Comparison of ENCODE assay signal across 17 cellular contexts in the genomic region with DNA sequence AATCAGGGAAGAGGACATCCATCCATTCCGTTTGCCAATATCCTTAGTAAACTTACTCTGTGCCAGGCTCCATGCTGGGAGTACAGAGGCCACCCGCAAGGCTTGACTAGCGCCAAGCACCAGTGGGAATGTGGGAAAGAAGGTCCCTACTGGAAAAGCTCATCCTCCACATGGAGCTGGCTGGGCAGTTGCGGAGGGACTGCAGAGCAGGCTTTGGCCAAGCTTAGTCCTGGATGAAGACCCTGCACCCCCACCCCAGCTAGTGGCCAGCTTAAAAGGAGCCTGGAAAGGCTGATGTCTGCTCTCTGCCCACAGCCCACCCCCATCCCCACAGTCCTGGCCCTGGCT. TPM values are rescaled to one million over a fixed set of nuclear protein-coding genes. Genes with fewer than 3 reads are reported as not detected.
DNase-seq lines count a peak whose midpoint lies in the region; TF ChIP-seq lines count a peak whose summit lies in the region.
"Had no signal": no experiment of that assay in that cellular context is flagged by ENCODE, and none has a peak within 500 bp of the region (broad histone marks: within the 10 kb centered on the region; RNA-seq: fewer than 3 reads in every experiment).

No MANE protein-coding gene starts in this region.

- H3K27me3 Mint-ChIP-seq in neural progenitor cell (ENCODE audit: insufficient read depth, low read depth) = peaks cover 22% of the 10 kb centered on the region
- H3K27me3 Mint-ChIP-seq in activated naive CD4-positive, alpha-beta T cell treated with anti-CD3 and anti-CD28 coated beads, Interleukin-2, amount 10 ng/mL, durations not matched to agents 7 days and 5 days = peaks cover 36% of the 10 kb centered on the region
- H3K27me3 Mint-ChIP-seq: activated CD8-positive, alpha-beta T cell treated with anti-CD3 and anti-CD28 coated beads for 36 hours had no signal

- peak overlapping the region; percentile 65 for H3K4me2 ChIP-seq in neural progenitor cell

- H3K9me3 Mint-ChIP-seq in neural progenitor cell = no peaks in the 10 kb centered on the region
- H3K9me3 Mint-ChIP-seq in activated naive CD4-positive, alpha-beta T cell treated with anti-CD3 and anti-CD28 coated beads, Interleukin-2, amount 10 ng/mL, durations not matched to agents 7 days and 5 days = no peaks in the 10 kb centered on the region
- H3K9me3 Mint-ChIP-seq: activated CD8-positive, alpha-beta T cell treated with anti-CD3 and anti-CD28 coated beads for 36 hours; activated T-helper 2 cell treated with anti-CD3 and anti-CD28 coated beads, Interferon-gamma antibody, Interleukin-2, Interleukin-4, amounts not matched to agents 10 μg/mL and 5 μg/mL and 100 μg/mL, durations not matched to agents 14 hours and 24 hours and 36 hours; CD14-positive monocyte had no signal

- peaks cover 23% of the 10 kb centered on the region for H3F3A ChIP-seq in neural progenitor cell (ENCODE audit: low read depth)

- H3K36me3 ChIP-seq in neural progenitor cell (no peaks in the 10 kb centered on the region), uterus (no peaks in the 10 kb centered on the region)
- H3K36me3 ChIP-seq: upper lobe of right lung had no signal

- H3K4me3 Mint-ChIP-seq in neural progenitor cell = peak overlapping the region; percentile 59
- no peak overlapping the region for H3K4me3 Mint-ChIP-seq in activated naive CD4-positive, alpha-beta T cell treated with anti-CD3 and anti-CD28 coated beads, Interleukin-2, amount 10 ng/mL, durations not matched to agents 7 days and 5 days
- H3K4me3 Mint-ChIP-seq: activated CD8-positive, alpha-beta T cell treated with anti-CD3 and anti-CD28 coated beads for 36 hours; CD14-positive monocyte had no signal

- no peaks in the 10 kb centered on the region for H3K9me3 ChIP-seq in neural progenitor cell (ENCODE audit: low read depth)
- H3K9me3 ChIP-seq in uterus = no peaks in the 10 kb centered on the region
- H3K9me3 ChIP-seq: upper lobe of right lung had no signal

- intact Hi-C loops in uterus (cut with DNase I; ENCODE audit: low total_unique reads) = no loop called here

- peaks cover 31% of the 10 kb centered on the region for H3K27me3 ChIP-seq in neural progenitor cell
- no peaks in the 10 kb centered on the region for H3K27me3 ChIP-seq in uterus
- H3K27me3 ChIP-seq: upper lobe of right lung had no signal

- peaks cover 11% of the 10 kb centered on the region for H4K20me1 ChIP-seq in neural progenitor cell (ENCODE audit: low read depth)

- no peak overlapping the region for H3K9ac ChIP-seq in neural progenitor cell

- TF ChIP-seq POLR2A in uterus (IDR thresholded peaks at IDR 0.05) = no peak

- no peak overlapping the region for H2AFZ ChIP-seq in neural progenitor cell (replicated peaks)

- peak; percentile 52 for DNase-seq in Daoy (ENCODE audit: low read depth)
- DNase-seq in LHCN-M2 (ENCODE audit: low read depth) = peak; percentile 51
- DNase-seq in choroid plexus epithelial cell (ENCODE audit: low read depth) = peak; percentile 36
- no peak for DNase-seq in neural progenitor cell (ENCODE audit: low spot score)
- DNase-seq in activated naive CD4-positive, alpha-beta T cell treated with anti-CD3 and anti-CD28 coated beads, Interleukin-2, amount 10 ng/mL, durations not matched to agents 7 days and 5 days = no peak
- DNase-seq in uterus = no peak
- DNase-seq in HCEC 1CT = no peak
- no peak for DNase-seq in NCI-H2107 treated with DMSO at 0.1 percent for 48 hours (lab: John Stamatoyannopoulos, UW; ENCODE audit: unreplicated experiment)
- DNase-seq: activated CD8-positive, alpha-beta T cell treated with anti-CD3 and anti-CD28 coated beads for 36 hours; effector CD4-positive, alpha-beta T cell; NCI-H187 treated with DMSO at 0.1 percent for 48 hours; NK-92 treated with Interleukin-12 subunit alpha and Interleukin-12 subunit beta, amount 100 ng/mL, for 24 hours; stimulated activated CD4-positive, alpha-beta T cell treated with anti-CD3 and anti-CD28 coated beads, Interleukin-4, amount 100 ng/mL, for 1 hour; upper lobe of right lung had no signal

- H3K4me1 Mint-ChIP-seq in neural progenitor cell = peaks cover 66% of the 10 kb centered on the region
- no peaks in the 10 kb centered on the region for H3K4me1 Mint-ChIP-seq in activated naive CD4-positive, alpha-beta T cell treated with anti-CD3 and anti-CD28 coated beads, Interleukin-2, amount 10 ng/mL, durations not matched to agents 7 days and 5 days
- H3K4me1 Mint-ChIP-seq: CD14-positive monocyte had no signal

- H3K4me3 ChIP-seq in choroid plexus epithelial cell (ENCODE audit: low read depth, low read length) (no peak overlapping the region), neural progenitor cell (no peak overlapping the region), uterus (no peak overlapping the region)
- H3K4me3 ChIP-seq: K562, upper lobe of right lung had no signal

- no peak overlapping the region for H3K27ac Mint-ChIP-seq in neural progenitor cell
- H3K27ac Mint-ChIP-seq in activated naive CD4-positive, alpha-beta T cell treated with anti-CD3 and anti-CD28 coated beads, Interleukin-2, amount 10 ng/mL, durations not matched to agents 7 days and 5 days = no peak overlapping the region
- H3K27ac Mint-ChIP-seq: activated CD8-positive, alpha-beta T cell treated with anti-CD3 and anti-CD28 coated beads for 36 hours; activated T-helper 2 cell treated with anti-CD3 and anti-CD28 coated beads, Interferon-gamma antibody, Interleukin-2, Interleukin-4, amounts not matched to agents 10 μg/mL and 5 μg/mL and 100 μg/mL, durations not matched to agents 14 hours and 24 hours and 36 hours; CD14-positive monocyte had no signal

- no peaks in the 10 kb centered on the region for H3K36me3 Mint-ChIP-seq in neural progenitor cell
- no peaks in the 10 kb centered on the region for H3K36me3 Mint-ChIP-seq in activated naive CD4-positive, alpha-beta T cell treated with anti-CD3 and anti-CD28 coated beads, Interleukin-2, amount 10 ng/mL, durations not matched to agents 7 days and 5 days
- H3K36me3 Mint-ChIP-seq: CD14-positive monocyte had no signal

- TF ChIP-seq CTCF in choroid plexus epithelial cell (conservative IDR thresholded peaks at IDR 0.05; ENCODE audit: low read depth, low read length) = no peak
- no peak for TF ChIP-seq CTCF in neural progenitor cell (IDR thresholded peaks at IDR 0.05)
- TF ChIP-seq CTCF in uterus (IDR thresholded peaks at IDR 0.05) = no peak

- peaks cover 35% of the 10 kb centered on the region for H3K4me1 ChIP-seq in neural progenitor cell
- H3K4me1 ChIP-seq in uterus = peaks cover 0 to 3% of the 10 kb centered on the region in 2 donors

- CTCF ChIA-PET in activated naive CD4-positive, alpha-beta T cell treated with anti-CD3 and anti-CD28 coated beads, Interleukin-2, amount 10 ng/mL, durations not matched to agents 7 days and 5 days (lab: Charles Lee) = interaction anchor here (0.7 kb wide), 1 partner anchor 33 kb away, joined by 7 read pairs; no protein-coding TSS in a partner anchor

- H3K79me2 ChIP-seq in neural progenitor cell (ENCODE audit: low read depth) = no peaks in the 10 kb centered on the region

- H3K27ac ChIP-seq in neural progenitor cell (no peak overlapping the region), uterus (no peak overlapping the region)
- H3K27ac ChIP-seq: upper lobe of right lung had no signal

RNA-seq across cellular contexts. Expression of a gene that starts 22.3 kb away (rescaled TPM):
- total RNA-seq in Daoy (2014; rRNA removed; shearing (Covaris generic)) = 72.0 and 87.9 TPM in 2 replicates
- 78.9 and 88.7 TPM in 2 replicates for total RNA-seq in LHCN-M2 (2014; rRNA removed)
- 106 TPM for polyA plus RNA-seq in LHCN-M2 (2012)
- total RNA-seq in neural progenitor cell (ENCODE audit: low replicate concordance) = 26.9 and 29.7 TPM in 2 replicates
- total RNA-seq in uterus = 10 to 100 TPM; 27.3 to 41.9 (median 35.5) TPM

RNA-seq across cellular contexts. Expression of a gene that starts 25.0 kb away (rescaled TPM):
- total RNA-seq in Daoy (2014; rRNA removed; shearing (Covaris generic)) = 4.4 and 8.0 TPM in 2 replicates
- total RNA-seq in LHCN-M2 (2014; rRNA removed) (82.3 and 181 TPM in 2 replicates), neural progenitor cell (ENCODE audit: low replicate concordance) (1.0 and 2.1 TPM in 2 replicates), uterus (10 to 100 TPM in 2 of 4 donors, 1 to 10 TPM in 2; 2.7 to 32.4 (median 15.4) TPM)
- polyA plus RNA-seq in LHCN-M2 (2012) = 25.9 TPM
- polyA plus RNA-seq: CD14-positive monocyte had no signal

RNA-seq across cellular contexts. Expression of a gene that starts 57.3 kb away (rescaled TPM):
- 6.6 and 9.8 TPM in 2 replicates for total RNA-seq in Daoy (2014; rRNA removed; shearing (Covaris generic))
- total RNA-seq in LHCN-M2 (2014; rRNA removed) (0.80 and 1.9 TPM in 2 replicates), neural progenitor cell (ENCODE audit: low replicate concordance) (6.4 and 15.1 TPM in 2 replicates), uterus (10 to 100 TPM in 1 of 4 donors, 1 to 10 TPM in 1, under 1 TPM in 1, not detected in 1; 0.26 to 11.1 (median 3.0) TPM)
- polyA plus RNA-seq in LHCN-M2 (2012) = 0.55 TPM
- polyA plus RNA-seq: CD14-positive monocyte had no signal

Comparison
In these comparisons a context has a peak if more than half of its experiments do, and no peak if none do; other contexts are left out.
1. DNase-seq: peak in Daoy (single experiment), LHCN-M2 (single experiment) and choroid plexus epithelial cell (single experiment); none in neural progenitor cell (single experiment), activated naive CD4-positive, alpha-beta T cell treated with anti-CD3 and anti-CD28 coated beads, Interleukin-2, amount 10 ng/mL, durations not matched to agents 7 days and 5 days (single experiment), uterus (0 of 2), HCEC 1CT (single experiment) and NCI-H2107 treated with DMSO at 0.1 percent for 48 hours (single experiment).